In the genomic region with DNA sequence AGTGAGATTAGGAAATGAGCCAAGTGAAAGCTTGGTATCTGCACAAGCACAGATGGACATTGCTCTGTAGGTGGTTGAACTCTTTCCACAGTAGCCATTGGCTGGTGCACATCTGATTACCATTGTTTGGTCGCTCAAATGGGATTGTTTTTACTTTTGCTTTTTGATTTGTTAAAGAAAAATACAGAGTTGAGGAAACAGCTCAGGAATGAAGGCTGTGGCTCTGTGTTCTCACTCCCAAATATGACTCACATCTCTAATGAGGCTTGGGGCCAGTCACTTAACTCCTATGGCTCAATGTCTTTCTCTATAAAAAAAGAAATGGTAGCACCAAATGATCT, we compare ENCODE assay signal across 11 cellular contexts.
DNase-seq lines count a peak whose midpoint lies in the region; ATAC-seq and TF ChIP-seq lines count a peak whose summit lies in the region.
"Had no signal": no experiment of that assay in that cellular context is flagged by ENCODE, and none has a peak within 500 bp of the region (broad histone marks: within the 10 kb centered on the region; RNA-seq: fewer than 3 reads in every experiment).

No MANE protein-coding gene starts in this region.

- H3K4me3 ChIP-seq in fibroblast of pulmonary artery (replicated peaks; ENCODE audit: low read depth, low read length), result peak overlapping the region; percentile 29
- H3K4me3 ChIP-seq in Karpas-422 (ENCODE audit: low read length), result no peak overlapping the region

- H3K9me3 ChIP-seq in Karpas-422 (ENCODE audit: low read length), result no peaks in the 10 kb centered on the region

- peak; percentile 3 for DNase-seq in ACHN
- peak; percentile 70 for DNase-seq in RPMI7951 (ENCODE audit: low read depth)
- peak; percentile 67 for DNase-seq in fibroblast of pulmonary artery (ENCODE audit: low read depth)
- DNase-seq in myocyte (ENCODE audit: low read depth), result peak; percentile 39
- DNase-seq in Karpas-422, result no peak
- no peak for DNase-seq in NCI-H146 treated with DMSO at 0.1 percent for 48 hours (lab: John Stamatoyannopoulos, UW; ENCODE audit: unreplicated experiment)
- DNase-seq: activated T-cell treated with anti-CD3 and anti-CD28 coated beads, Interleukin-2, amount 50 U/mL, for 24 hours; NCI-H2081 treated with DMSO at 0.1 percent for 48 hours; stimulated activated CD4-positive, alpha-beta T cell treated with anti-CD3 and anti-CD28 coated beads, Interleukin-15, amount 100 ng/mL, for 24 hours had no signal

- no peaks in the 10 kb centered on the region for H3K79me2 ChIP-seq in Karpas-422 (ENCODE audit: low read length)

- no peak overlapping the region for H2AFZ ChIP-seq in Karpas-422 (ENCODE audit: low read length)

- H3K4me1 ChIP-seq in Karpas-422 (ENCODE audit: low read length), result no peaks in the 10 kb centered on the region

- no peaks in the 10 kb centered on the region for H3K9me2 ChIP-seq in Karpas-422 (replicated peaks; ENCODE audit: insufficient read depth, low read length)

- in situ Hi-C loops in ACHN (cut with HindIII; ENCODE audit: low pct_ligation_motif_present, low pct_unique_long_range_greater_than_20kb, low sequenced_read_pairs), result no loop called here

- no peak overlapping the region for H3K4me2 ChIP-seq in Karpas-422 (ENCODE audit: low read depth, low read length, poor library complexity, severe bottlenecking)

- H3K27ac ChIP-seq in Karpas-422 (ENCODE audit: low read length), result no peak overlapping the region

- H4K20me1 ChIP-seq in Karpas-422 (ENCODE audit: insufficient read depth, low read depth, low read length), result no peaks in the 10 kb centered on the region

- TF ChIP-seq CTCF in fibroblast of pulmonary artery (IDR thresholded peaks at IDR 0.05; ENCODE audit: low read length, missing control alignments), result no peak

- H3K36me3 ChIP-seq in Karpas-422 (ENCODE audit: insufficient read depth, low read length), result no peaks in the 10 kb centered on the region

- no peak for ATAC-seq in HG03196 (IDR thresholded peaks at IDR 0.05; ENCODE audit: unreplicated experiment)
- no peak for ATAC-seq in HG03378 (IDR thresholded peaks at IDR 0.05; ENCODE audit: unreplicated experiment)

- no peaks in the 10 kb centered on the region for H3K27me3 ChIP-seq in Karpas-422 (ENCODE audit: low read length)

- H3K9ac ChIP-seq in Karpas-422 (ENCODE audit: low read length), result no peak overlapping the region

Comparison
In these comparisons a context has a peak if more than half of its experiments do, and no peak if none do; other contexts are left out.
1. DNase-seq: peak in ACHN (single experiment), RPMI7951 (single experiment), fibroblast of pulmonary artery (single experiment) and myocyte (single experiment); none in Karpas-422 (single experiment) and NCI-H146 treated with DMSO at 0.1 percent for 48 hours (single experiment).